ENCODE assay signal across 32 cellular contexts in genomic region chr20:18405826-18406225, GRCh38.
"Had no signal": no experiment of that assay in that cellular context is flagged by ENCODE, and none has a peak within 500 bp of the region (broad histone marks: within the 10 kb centered on the region; RNA-seq: fewer than 3 reads in every experiment).

No MANE protein-coding gene starts in this region.

- H3K4me3 Mint-ChIP-seq: activated B cell treated with CpG ODN at 0.5 μM for 24 hours; activated CD4-positive, alpha-beta memory T cell treated with anti-CD3 and anti-CD28 coated beads, Interleukin-2, amount 10 ng/mL, durations not matched to agents 7 days and 5 days; activated CD8-positive, alpha-beta memory T cell treated with anti-CD3 and anti-CD28 coated beads, Interleukin-2, amount 10 ng/mL, durations not matched to agents 7 days and 5 days; activated naive CD4-positive, alpha-beta T cell treated with anti-CD3 and anti-CD28 coated beads, Interleukin-2, amount 10 ng/mL, durations not matched to agents 7 days and 5 days; activated naive CD8-positive, alpha-beta T cell treated with anti-CD3 and anti-CD28 coated beads for 36 hours; T-helper 1 cell treated with Interleukin-12 subunit alpha and Interleukin-12 subunit beta and Interleukin-4 antibody, amounts not matched to agents 30 μg/mL and 1 μg/mL, for 36 hours; T-helper 2 cell treated with Interferon-gamma antibody and Interleukin-4, amounts not matched to agents 5 μg/mL and 100 μg/mL, for 36 hours had no signal

- H3K27me3 ChIP-seq: brain microvascular endothelial cell, SJSA1 had no signal

- H3K4me1 ChIP-seq: SJSA1 had no signal

- DNase-seq: activated B cell treated with CpG ODN at 0.5 μM for 24 hours; activated CD4-positive, alpha-beta memory T cell treated with anti-CD3 and anti-CD28 coated beads, Interleukin-2, amount 10 ng/mL, durations not matched to agents 7 days and 5 days; activated CD4-positive, alpha-beta T cell treated with anti-CD3 and anti-CD28 coated beads for 1 hour; activated CD4-positive, alpha-beta T cell treated with anti-CD3 and anti-CD28 coated beads for 48 hours; activated CD8-positive, alpha-beta memory T cell treated with anti-CD3 and anti-CD28 coated beads for 24 hours; activated CD8-positive, alpha-beta memory T cell treated with anti-CD3 and anti-CD28 coated beads, Interleukin-2, amount 10 ng/mL, durations not matched to agents 7 days and 5 days; activated CD8-positive, alpha-beta memory T cell treated with anti-CD3 and anti-CD28 coated beads, Interleukin-2, amount 50 U/mL, for 48 hours; activated effector memory CD4-positive, alpha-beta T cell treated with Interleukin-2 at 50 U/mL for 16 hours; activated naive CD4-positive, alpha-beta T cell treated with anti-CD3 and anti-CD28 coated beads, Interleukin-2, amount 10 ng/mL, durations not matched to agents 7 days and 5 days; activated naive CD8-positive, alpha-beta T cell treated with anti-CD3 and anti-CD28 coated beads for 36 hours; activated T-cell treated with anti-CD3 and anti-CD28 coated beads, Interleukin-2, amount 50 U/mL, for 48 hours; amniotic stem cell; aorta; brain microvascular endothelial cell; NCI-H1048; NCI-H1105 treated with DMSO at 0.1 percent for 48 hours; NCI-H1436; NCI-H1694; NCI-H1930; NCI-H2081 treated with DMSO at 0.1 percent for 48 hours; NCI-H226; NCI-H446 treated with DMSO at 0.1 percent for 48 hours; NCI-H524; NCI-H69; NCI-H82; RPMI8226; SHP77 treated with DMSO at 0.1 percent for 48 hours; SK-N-SH had no signal

- H3K9me2 ChIP-seq: SK-N-SH had no signal

- H3K36me3 Mint-ChIP-seq: activated naive CD4-positive, alpha-beta T cell treated with anti-CD3 and anti-CD28 coated beads, Interleukin-2, amount 10 ng/mL, durations not matched to agents 7 days and 5 days had no signal

- H3K9ac ChIP-seq: KMS-11, SK-N-SH had no signal

- H3K9me3 ChIP-seq: SJSA1, SK-N-SH had no signal

- H3K4me2 ChIP-seq: KMS-11, SK-N-SH had no signal

- H3K4me3 ChIP-seq: SJSA1 had no signal

- H3K27ac ChIP-seq: brain microvascular endothelial cell, KMS-11, SJSA1 had no signal

- H3K27me3 Mint-ChIP-seq: activated B cell treated with CpG ODN at 0.5 μM for 24 hours; activated CD4-positive, alpha-beta memory T cell treated with anti-CD3 and anti-CD28 coated beads, Interleukin-2, amount 10 ng/mL, durations not matched to agents 7 days and 5 days; activated CD8-positive, alpha-beta memory T cell treated with anti-CD3 and anti-CD28 coated beads, Interleukin-2, amount 10 ng/mL, durations not matched to agents 7 days and 5 days; activated naive CD4-positive, alpha-beta T cell treated with anti-CD3 and anti-CD28 coated beads, Interleukin-2, amount 10 ng/mL, durations not matched to agents 7 days and 5 days; activated naive CD8-positive, alpha-beta T cell treated with anti-CD3 and anti-CD28 coated beads for 36 hours had no signal

- H3K36me3 ChIP-seq: brain microvascular endothelial cell, SJSA1 had no signal

- H3K4me1 Mint-ChIP-seq: activated B cell treated with CpG ODN at 0.5 μM for 24 hours; activated naive CD8-positive, alpha-beta T cell treated with anti-CD3 and anti-CD28 coated beads for 36 hours had no signal

- H3K27ac Mint-ChIP-seq: activated B cell treated with CpG ODN at 0.5 μM for 24 hours; activated CD4-positive, alpha-beta memory T cell treated with anti-CD3 and anti-CD28 coated beads, Interleukin-2, amount 10 ng/mL, durations not matched to agents 7 days and 5 days; activated CD8-positive, alpha-beta memory T cell treated with anti-CD3 and anti-CD28 coated beads, Interleukin-2, amount 10 ng/mL, durations not matched to agents 7 days and 5 days; activated naive CD4-positive, alpha-beta T cell treated with anti-CD3 and anti-CD28 coated beads, Interleukin-2, amount 10 ng/mL, durations not matched to agents 7 days and 5 days; activated naive CD8-positive, alpha-beta T cell treated with anti-CD3 and anti-CD28 coated beads for 36 hours; T-helper 1 cell treated with Interleukin-12 subunit alpha and Interleukin-12 subunit beta and Interleukin-4 antibody, amounts not matched to agents 30 μg/mL and 1 μg/mL, for 36 hours; T-helper 2 cell treated with Interferon-gamma antibody and Interleukin-4, amounts not matched to agents 5 μg/mL and 100 μg/mL, for 36 hours had no signal

- H3K9me3 Mint-ChIP-seq: activated CD4-positive, alpha-beta memory T cell treated with anti-CD3 and anti-CD28 coated beads, Interleukin-2, amount 10 ng/mL, durations not matched to agents 7 days and 5 days; activated naive CD4-positive, alpha-beta T cell treated with anti-CD3 and anti-CD28 coated beads, Interleukin-2, amount 10 ng/mL, durations not matched to agents 7 days and 5 days; activated naive CD8-positive, alpha-beta T cell treated with anti-CD3 and anti-CD28 coated beads for 36 hours; T-helper 1 cell treated with Interleukin-12 subunit alpha and Interleukin-12 subunit beta and Interleukin-4 antibody, amounts not matched to agents 30 μg/mL and 1 μg/mL, for 36 hours had no signal
